ENCODE assay signal across 7 cellular contexts in genomic region chr17:71779482-71779881, GRCh38.
"Had no signal": no experiment of that assay in that cellular context is flagged by ENCODE, and none has a peak within 500 bp of the region (broad histone marks: within the 10 kb centered on the region; RNA-seq: fewer than 3 reads in every experiment).

No MANE protein-coding gene starts in this region.

- H3K4me3 ChIP-seq: GM23248, HAP-1 had no signal

- H3K9me3 ChIP-seq: HAP-1 had no signal

- H2AFZ ChIP-seq: GM23248 had no signal

- DNase-seq: GM23248, GOT3, H7, HFFc6, KBM-7 had no signal

- H3K4me1 ChIP-seq: HAP-1 had no signal

- ATAC-seq: HCT116 had no signal

- H3K36me3 ChIP-seq: HAP-1 had no signal

- H3K27ac ChIP-seq: GM23248 had no signal

- H3K9ac ChIP-seq: GM23248 had no signal
